Comparison of ENCODE assay signal across 10 cellular contexts in the genomic region with DNA sequence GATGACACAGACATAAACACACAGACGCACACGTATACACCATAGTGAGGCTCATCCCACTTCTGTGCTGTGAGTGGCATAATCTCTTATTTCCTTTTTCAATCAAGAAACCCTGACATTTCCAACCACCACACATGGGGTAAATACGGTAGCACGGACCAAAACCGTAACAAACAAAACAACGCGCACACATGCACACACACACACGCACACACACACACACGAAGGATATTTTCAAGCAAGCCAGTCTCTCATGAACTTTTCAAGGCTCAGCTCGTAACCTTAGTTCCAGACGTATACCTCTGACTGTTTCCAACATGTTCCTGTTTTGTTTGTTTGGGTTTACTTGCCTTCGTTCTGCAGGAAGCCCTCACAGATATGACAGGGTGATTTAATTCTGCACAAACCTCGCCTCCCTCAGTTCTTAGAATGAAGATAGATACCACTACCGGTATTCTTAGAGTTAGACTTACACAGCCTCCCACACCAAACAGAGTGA.
DNase-seq lines count a peak whose midpoint lies in the region; ATAC-seq and TF ChIP-seq lines count a peak whose summit lies in the region.
"Had no signal": no experiment of that assay in that cellular context is flagged by ENCODE, and none has a peak within 500 bp of the region (broad histone marks: within the 10 kb centered on the region; RNA-seq: fewer than 3 reads in every experiment).

No MANE protein-coding gene starts in this region.

- peak overlapping the region; percentile 9 for H3K27ac ChIP-seq in HL-60 (replicated peaks)
- no peak overlapping the region for H3K27ac ChIP-seq in colonic mucosa

- H3K36me3 ChIP-seq in colonic mucosa: no peaks in the 10 kb centered on the region

- peaks cover 51% of the 10 kb centered on the region for H3K4me1 Mint-ChIP-seq in activated T-cell treated with anti-CD3 and anti-CD28 coated beads, Interleukin-2, amount 50 U/mL, for 24 hours (ENCODE audit: low read depth)
- peaks cover 14 to 23% of the 10 kb centered on the region in 2 donors for H3K4me1 Mint-ChIP-seq in natural killer cell treated with Interleukin-12 subunit alpha and Interleukin-12 subunit beta and Interleukin-15 and Interleukin-18, amount 100 ng/mL, for 72 hours (ENCODE audit: low read depth in 2 of 2)

- TF ChIP-seq CTCF in HL-60 (IDR thresholded peaks at IDR 0.05; ENCODE audit: insufficient read depth, low read length) (no peak), colonic mucosa (IDR thresholded peaks at IDR 0.05) (no peak)

- peaks cover 3% of the 10 kb centered on the region for H3K4me1 ChIP-seq in colonic mucosa

- H3K27me3 ChIP-seq in HL-60 (ENCODE audit: insufficient read depth, poor library complexity, severe bottlenecking) (no peaks in the 10 kb centered on the region), colonic mucosa (no peaks in the 10 kb centered on the region)

- no peak overlapping the region for H3K4me3 ChIP-seq in HL-60 (replicated peaks; ENCODE audit: insufficient read depth, low read length)
- H3K4me3 ChIP-seq in colonic mucosa: no peak overlapping the region

- no peaks in the 10 kb centered on the region for H3K9me3 Mint-ChIP-seq in activated T-cell treated with anti-CD3 and anti-CD28 coated beads, Interleukin-2, amount 50 U/mL, for 24 hours
- no peaks in the 10 kb centered on the region for H3K9me3 Mint-ChIP-seq in natural killer cell treated with Interleukin-12 subunit alpha and Interleukin-12 subunit beta and Interleukin-15 and Interleukin-18, amount 100 ng/mL, for 72 hours
- H3K9me3 Mint-ChIP-seq: IgD-negative memory B cell had no signal

- no peaks in the 10 kb centered on the region for H3K9me3 ChIP-seq in colonic mucosa

- H3K27me3 Mint-ChIP-seq in activated T-cell treated with anti-CD3 and anti-CD28 coated beads, Interleukin-2, amount 50 U/mL, for 24 hours: no peaks in the 10 kb centered on the region
- H3K27me3 Mint-ChIP-seq in natural killer cell treated with Interleukin-12 subunit alpha and Interleukin-12 subunit beta and Interleukin-15 and Interleukin-18, amount 100 ng/mL, for 72 hours: no peaks in the 10 kb centered on the region
- H3K27me3 Mint-ChIP-seq: IgD-negative memory B cell had no signal

- ATAC-seq in GM19351 (IDR thresholded peaks at IDR 0.05; ENCODE audit: unreplicated experiment): peak; percentile 57
- ATAC-seq in natural killer cell treated with Interleukin-12 subunit alpha and Interleukin-12 subunit beta and Interleukin-15 and Interleukin-18, amount 100 ng/mL, for 72 hours: peak; percentile 92 to 94
- ATAC-seq in GM21825 (IDR thresholded peaks at IDR 0.05; ENCODE audit: unreplicated experiment): no peak
- ATAC-seq: PC-3 had no signal

- peaks cover 17% of the 10 kb centered on the region for H3K36me3 Mint-ChIP-seq in activated T-cell treated with anti-CD3 and anti-CD28 coated beads, Interleukin-2, amount 50 U/mL, for 24 hours (ENCODE audit: low read depth)
- H3K36me3 Mint-ChIP-seq in natural killer cell treated with Interleukin-12 subunit alpha and Interleukin-12 subunit beta and Interleukin-15 and Interleukin-18, amount 100 ng/mL, for 72 hours: no peaks in the 10 kb centered on the region

- no peak overlapping the region for H3K27ac Mint-ChIP-seq in activated T-cell treated with anti-CD3 and anti-CD28 coated beads, Interleukin-2, amount 50 U/mL, for 24 hours
- H3K27ac Mint-ChIP-seq in natural killer cell treated with Interleukin-12 subunit alpha and Interleukin-12 subunit beta and Interleukin-15 and Interleukin-18, amount 100 ng/mL, for 72 hours: no peak overlapping the region
- H3K27ac Mint-ChIP-seq: IgD-negative memory B cell had no signal

- intact Hi-C loops in colonic mucosa (cut with DNase I): no loop called here

- H3K4me3 Mint-ChIP-seq in activated T-cell treated with anti-CD3 and anti-CD28 coated beads, Interleukin-2, amount 50 U/mL, for 24 hours: no peak overlapping the region
- no peak overlapping the region for H3K4me3 Mint-ChIP-seq in natural killer cell treated with Interleukin-12 subunit alpha and Interleukin-12 subunit beta and Interleukin-15 and Interleukin-18, amount 100 ng/mL, for 72 hours
- H3K4me3 Mint-ChIP-seq: IgD-negative memory B cell had no signal

- peak overlapping the region in 1 of 2 donors; percentile 29 for H3K9ac ChIP-seq in colonic mucosa (ENCODE audit: low read depth in 2 of 2, low read length in 2 of 2)

- DNase-seq in HL-60 (ENCODE audit: low read depth in 1 of 2, low spot score in 1 of 2) (peak in 1 of 2 experiments; percentile 65), colonic mucosa (no peak), RKO (ENCODE audit: low spot score) (no peak), NCI-H187 (lab: John Stamatoyannopoulos, UW) (no peak)
- DNase-seq in activated T-cell treated with anti-CD3 and anti-CD28 coated beads, Interleukin-2, amount 50 U/mL, for 24 hours: peak; percentile 50
- peak; percentile 70 for DNase-seq in natural killer cell treated with Interleukin-12 subunit alpha and Interleukin-12 subunit beta and Interleukin-15 and Interleukin-18, amount 100 ng/mL, for 72 hours (ENCODE audit: low spot score)
- DNase-seq: PC-3 had no signal

Comparison
In these comparisons a context has a peak if more than half of its experiments do, and no peak if none do; other contexts are left out.
1. DNase-seq: peak in activated T-cell treated with anti-CD3 and anti-CD28 coated beads, Interleukin-2, amount 50 U/mL, for 24 hours (single experiment) and natural killer cell treated with Interleukin-12 subunit alpha and Interleukin-12 subunit beta and Interleukin-15 and Interleukin-18, amount 100 ng/mL, for 72 hours (single experiment); none in colonic mucosa (single experiment), RKO (single experiment) and NCI-H187 (0 of 2).